39 cellular contexts compared by ENCODE assay signal in genomic region chr15:83114856-83115255, GRCh38.
"Had no signal": no experiment of that assay in that cellular context is flagged by ENCODE, and none has a peak within 500 bp of the region (broad histone marks: within the 10 kb centered on the region; RNA-seq: fewer than 3 reads in every experiment).

No MANE protein-coding gene starts in this region.

- ATAC-seq: activated T-cell treated with anti-CD3 and anti-CD28 coated beads, Interleukin-2, amount 50 U/mL, for 4 hours; body of pancreas had no signal

- H3K36me3 Mint-ChIP-seq: activated naive CD4-positive, alpha-beta T cell treated with anti-CD3 and anti-CD28 coated beads, Interleukin-2, amount 50 U/mL, for 24 hours; activated naive CD4-positive, alpha-beta T cell treated with anti-CD3 and anti-CD28 coated beads, Interleukin-2, amount 50 U/mL, for 72 hours; activated naive CD8-positive, alpha-beta T cell; activated naive CD8-positive, alpha-beta T cell treated with anti-CD3 and anti-CD28 coated beads for 36 hours had no signal

- H3K27ac ChIP-seq: adrenal gland, ascending aorta, body of pancreas, brain microvascular endothelial cell, cardiac muscle cell had no signal

- H3K9me3 Mint-ChIP-seq: activated naive CD4-positive, alpha-beta T cell treated with anti-CD3 and anti-CD28 coated beads for 36 hours; activated naive CD4-positive, alpha-beta T cell treated with anti-CD3 and anti-CD28 coated beads, Interleukin-2, amount 10 ng/mL, durations not matched to agents 7 days and 5 days; activated naive CD4-positive, alpha-beta T cell treated with anti-CD3 and anti-CD28 coated beads, Interleukin-2, amount 50 U/mL, for 24 hours; activated naive CD8-positive, alpha-beta T cell treated with anti-CD3 and anti-CD28 coated beads for 36 hours; activated naive CD8-positive, alpha-beta T cell treated with anti-CD3 and anti-CD28 coated beads, Interleukin-2, amount 50 U/mL, for 24 hours; activated T-cell treated with anti-CD3 and anti-CD28 coated beads, Interleukin-2, amount 50 U/mL, for 24 hours; activated T-cell treated with anti-CD3 and anti-CD28 coated beads, Interleukin-2, amount 50 U/mL, for 4 hours; activated T-helper 1 cell treated with anti-CD3 and anti-CD28 coated beads, Interleukin-12 subunit alpha, Interleukin-12 subunit beta, Interleukin-2, Interleukin-4 antibody, amounts not matched to agents 30 ng/mL and 10 ng/mL and 1 ng/mL, durations not matched to agents 14 hours and 24 hours and 36 hours; activated T-helper 17 cell treated with anti-CD3 and anti-CD28 coated beads, Interleukin-2, amount 50 U/mL, for 72 hours; activated T-helper 2 cell treated with anti-CD3 and anti-CD28 coated beads, Interferon-gamma antibody, Interleukin-2, Interleukin-4, amounts not matched to agents 10 μg/mL and 5 μg/mL and 100 μg/mL, durations not matched to agents 14 hours and 24 hours and 36 hours; brain; central memory CD8-positive, alpha-beta T cell had no signal

- H3K27ac Mint-ChIP-seq: activated naive CD4-positive, alpha-beta T cell treated with anti-CD3 and anti-CD28 coated beads for 36 hours; activated naive CD4-positive, alpha-beta T cell treated with anti-CD3 and anti-CD28 coated beads, Interleukin-2, amount 10 ng/mL, durations not matched to agents 7 days and 5 days; activated naive CD4-positive, alpha-beta T cell treated with anti-CD3 and anti-CD28 coated beads, Interleukin-2, amount 50 U/mL, for 24 hours; activated naive CD8-positive, alpha-beta T cell; activated naive CD8-positive, alpha-beta T cell treated with anti-CD3 and anti-CD28 coated beads for 36 hours; activated naive CD8-positive, alpha-beta T cell treated with anti-CD3 and anti-CD28 coated beads, Interleukin-2, amount 10 ng/mL, durations not matched to agents 7 days and 5 days; activated naive CD8-positive, alpha-beta T cell treated with anti-CD3 and anti-CD28 coated beads, Interleukin-2, amount 50 U/mL, for 24 hours; activated T-cell treated with anti-CD3 and anti-CD28 coated beads, Interleukin-2, amount 50 U/mL, for 72 hours; activated T-helper 1 cell treated with anti-CD3 and anti-CD28 coated beads, Interleukin-12 subunit alpha, Interleukin-12 subunit beta, Interleukin-2, Interleukin-4 antibody, amounts not matched to agents 30 ng/mL and 10 ng/mL and 1 ng/mL, durations not matched to agents 14 hours and 24 hours and 36 hours; activated T-helper 2 cell treated with anti-CD3 and anti-CD28 coated beads, Interferon-gamma antibody, Interleukin-2, Interleukin-4, amounts not matched to agents 10 μg/mL and 5 μg/mL and 100 μg/mL, durations not matched to agents 14 hours and 24 hours and 36 hours; brain had no signal

- H3K9me3 ChIP-seq: adrenal gland, ascending aorta, body of pancreas, breast epithelium had no signal

- H3K4me3 ChIP-seq: adrenal gland, ascending aorta, body of pancreas, breast epithelium, cardiac muscle cell had no signal

- H3K36me3 ChIP-seq: adrenal gland, brain microvascular endothelial cell, breast epithelium, cardiac muscle cell had no signal

- H3K27me3 Mint-ChIP-seq: activated naive CD8-positive, alpha-beta T cell treated with anti-CD3 and anti-CD28 coated beads, Interleukin-2, amount 10 ng/mL, durations not matched to agents 7 days and 5 days had no signal

- H3K4me1 Mint-ChIP-seq: activated naive CD4-positive, alpha-beta T cell treated with anti-CD3 and anti-CD28 coated beads, Interleukin-2, amount 50 U/mL, for 24 hours; activated naive CD8-positive, alpha-beta T cell treated with anti-CD3 and anti-CD28 coated beads for 36 hours; activated naive CD8-positive, alpha-beta T cell treated with anti-CD3 and anti-CD28 coated beads, Interleukin-2, amount 50 U/mL, for 24 hours; brain; central memory CD8-positive, alpha-beta T cell had no signal

- H3K4me1 ChIP-seq: adrenal gland, ascending aorta, body of pancreas, breast epithelium had no signal

- H3K4me3 Mint-ChIP-seq: activated naive CD4-positive, alpha-beta T cell treated with anti-CD3 and anti-CD28 coated beads for 36 hours; activated naive CD4-positive, alpha-beta T cell treated with anti-CD3 and anti-CD28 coated beads, Interleukin-2, amount 10 ng/mL, durations not matched to agents 7 days and 5 days; activated naive CD4-positive, alpha-beta T cell treated with anti-CD3 and anti-CD28 coated beads, Interleukin-2, amount 50 U/mL, for 24 hours; activated naive CD8-positive, alpha-beta T cell; activated naive CD8-positive, alpha-beta T cell treated with anti-CD3 and anti-CD28 coated beads for 36 hours; activated naive CD8-positive, alpha-beta T cell treated with anti-CD3 and anti-CD28 coated beads, Interleukin-2, amount 10 ng/mL, durations not matched to agents 7 days and 5 days; activated naive CD8-positive, alpha-beta T cell treated with anti-CD3 and anti-CD28 coated beads, Interleukin-2, amount 50 U/mL, for 24 hours; activated T-cell treated with anti-CD3 and anti-CD28 coated beads, Interleukin-2, amount 50 U/mL, for 24 hours; activated T-cell treated with anti-CD3 and anti-CD28 coated beads, Interleukin-2, amount 50 U/mL, for 4 hours; activated T-helper 1 cell treated with anti-CD3 and anti-CD28 coated beads, Interleukin-12 subunit alpha, Interleukin-12 subunit beta, Interleukin-2, Interleukin-4 antibody, amounts not matched to agents 30 ng/mL and 10 ng/mL and 1 ng/mL, durations not matched to agents 14 hours and 24 hours and 36 hours; brain; central memory CD8-positive, alpha-beta T cell had no signal

- H3K27me3 ChIP-seq: adrenal gland, ascending aorta, body of pancreas, brain microvascular endothelial cell had no signal

- DNase-seq: activated effector memory CD4-positive, alpha-beta T cell treated with anti-CD3 and anti-CD28 coated beads, Interleukin-2, amount 50 U/mL, for 16 hours; activated effector memory CD4-positive, alpha-beta T cell treated with Interleukin-2 at 50 U/mL for 16 hours; activated gamma-delta T cell; activated gamma-delta T cell treated with Interleukin-2 at 50 U/mL for 16 hours; activated naive CD4-positive, alpha-beta T cell; activated naive CD4-positive, alpha-beta T cell treated with anti-CD3 and anti-CD28 coated beads for 36 hours; activated naive CD4-positive, alpha-beta T cell treated with anti-CD3 and anti-CD28 coated beads, Interleukin-2, amount 10 ng/mL, durations not matched to agents 7 days and 5 days; activated naive CD4-positive, alpha-beta T cell treated with anti-CD3 and anti-CD28 coated beads, Interleukin-2, amount 50 U/mL, for 16 hours; activated naive CD4-positive, alpha-beta T cell treated with Interleukin-2 at 50 U/mL for 16 hours; activated naive CD8-positive, alpha-beta T cell treated with anti-CD3 and anti-CD28 coated beads for 36 hours; activated naive CD8-positive, alpha-beta T cell treated with anti-CD3 and anti-CD28 coated beads, Interleukin-2, amount 10 ng/mL, durations not matched to agents 7 days and 5 days; activated naive CD8-positive, alpha-beta T cell treated with anti-CD3 and anti-CD28 coated beads, Interleukin-2, amount 50 U/mL, for 24 hours; activated T-cell treated with anti-CD3 and anti-CD28 coated beads for 4 hours; activated T-cell treated with anti-CD3 and anti-CD28 coated beads, Interleukin-2, amount 50 U/mL, for 1 hour; activated T-cell treated with anti-CD3 and anti-CD28 coated beads, Interleukin-2, amount 50 U/mL, for 24 hours; activated T-cell treated with anti-CD3 and anti-CD28 coated beads, Interleukin-2, amount 50 U/mL, for 4 hours; activated T-cell treated with anti-CD3 and anti-CD28 coated beads, Interleukin-2, amount 50 U/mL, for 48 hours; adrenal gland; amniotic stem cell; amygdala; anterior cingulate cortex; aorta; body of pancreas; brain microvascular endothelial cell; caudate nucleus; central memory CD4-positive, alpha-beta T cell; cerebellar nuclear complex had no signal
